8 cellular contexts compared by ENCODE assay signal in the genomic region with DNA sequence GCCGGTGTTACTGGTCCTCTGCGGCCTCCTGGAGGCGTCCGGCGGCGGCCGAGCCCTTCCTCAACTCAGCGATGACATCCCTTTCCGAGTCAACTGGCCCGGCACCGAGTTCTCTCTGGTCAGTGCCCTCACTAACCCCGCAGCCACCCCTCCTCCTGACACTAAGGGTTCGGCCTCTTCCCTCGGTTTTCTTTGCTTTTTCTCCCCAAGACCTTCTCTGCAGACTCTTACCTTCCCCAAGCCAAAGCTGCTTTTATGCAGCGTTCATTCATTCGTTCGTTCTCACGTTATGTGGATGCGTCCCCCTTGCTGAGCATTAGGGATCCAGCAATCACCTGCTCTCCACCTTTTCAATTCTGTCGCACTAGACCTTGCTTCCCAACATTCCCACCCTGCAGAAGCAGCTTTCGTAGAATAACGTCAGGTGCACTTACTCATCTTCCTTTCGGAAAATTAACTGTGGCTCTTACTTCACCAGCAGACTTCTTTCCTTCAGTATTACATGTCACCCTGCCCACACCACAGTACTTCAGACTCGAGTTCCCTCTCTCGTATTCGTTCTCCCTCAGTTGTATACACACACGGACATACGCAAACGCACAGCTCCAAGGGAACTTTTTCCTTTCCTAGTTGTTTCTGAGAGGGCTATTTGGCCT. TPM values are rescaled to one million over a fixed set of nuclear protein-coding genes. Genes with fewer than 3 reads are reported as not detected.
A peak's percentile ranks its signal among the peaks of the same experiment; 100 is the strongest.
DNase-seq lines count a peak whose midpoint lies in the region; ATAC-seq and TF ChIP-seq lines count a peak whose summit lies in the region.

No MANE protein-coding gene starts in this region.

- no peaks in the 10 kb centered on the region for H3K27me3 Mint-ChIP-seq in activated B cell treated with CpG ODN at 0.5 μM for 24 hours
- H3K27me3 Mint-ChIP-seq in neural progenitor cell (ENCODE audit: insufficient read depth, low read depth) = peaks cover 2% of the 10 kb centered on the region

- peak overlapping the region; percentile 100 for H3K4me2 ChIP-seq in neural progenitor cell

- DNase-seq in DMS79 treated with DMSO at 0.1 percent for 48 hours (lab: John Stamatoyannopoulos, UW) (peak; percentile 15), DMS79 (lab: John Stamatoyannopoulos, UW) (no peak), HT1080 (ENCODE audit: low read depth) (peak; percentile 21), activated B cell treated with CpG ODN at 0.5 μM for 24 hours (no peak), fibroblast of the aortic adventitia (ENCODE audit: low read depth) (peak; percentile 19), neural progenitor cell (ENCODE audit: low spot score) (no peak), DMS153 (lab: John Stamatoyannopoulos, UW) (no peak)

- peak overlapping the region; percentile 94 for H3K4me3 ChIP-seq in fibroblast of the aortic adventitia (ENCODE audit: low read depth, low read length)
- peak overlapping the region; percentile 75 for H3K4me3 ChIP-seq in neural progenitor cell

- no peaks in the 10 kb centered on the region for H3K9me3 ChIP-seq in neural progenitor cell (ENCODE audit: low read depth)

- H3K27ac Mint-ChIP-seq in activated B cell treated with CpG ODN at 0.5 μM for 24 hours (peak overlapping the region; percentile 94), neural progenitor cell (peak overlapping the region; percentile 87)

- H3K36me3 Mint-ChIP-seq in activated B cell treated with CpG ODN at 0.5 μM for 24 hours (ENCODE audit: low read depth) (peaks cover 17% of the 10 kb centered on the region), neural progenitor cell (peaks cover 2% of the 10 kb centered on the region)

- H3F3A ChIP-seq in neural progenitor cell (ENCODE audit: low read depth) = peaks cover 13% of the 10 kb centered on the region

- ATAC-seq in GM21529 (IDR thresholded peaks at IDR 0.05; ENCODE audit: unreplicated experiment) (peak; percentile 49), activated B cell treated with CpG ODN at 0.5 μM for 24 hours (ENCODE audit: low read depth) (peak; percentile 38)

- TF ChIP-seq CTCF in activated B cell treated with CpG ODN at 0.5 μM for 24 hours (IDR thresholded peaks at IDR 0.05) (no peak), fibroblast of the aortic adventitia (IDR thresholded peaks at IDR 0.05; ENCODE audit: insufficient read depth, low read length) (no peak), neural progenitor cell (IDR thresholded peaks at IDR 0.05) (no peak)

- H3K36me3 ChIP-seq in neural progenitor cell = no peaks in the 10 kb centered on the region

- H3K9ac ChIP-seq in neural progenitor cell = peak overlapping the region; percentile 86

- POLR2A ChIA-PET in activated B cell treated with CpG ODN at 0.5 μM for 24 hours (lab: Charles Lee) = interaction anchor here (0.9 to 4.0 kb wide), 4 partner anchors 13 to 329 kb away, joined by 3 to 81 read pairs (median 3); a partner anchor contains a TSS

- no peaks in the 10 kb centered on the region for H3K27me3 ChIP-seq in neural progenitor cell

- peaks cover 96% of the 10 kb centered on the region for H3K79me2 ChIP-seq in neural progenitor cell (ENCODE audit: low read depth)

- peaks cover 21% of the 10 kb centered on the region for H3K4me1 ChIP-seq in neural progenitor cell

- H3K9me3 Mint-ChIP-seq in activated B cell treated with CpG ODN at 0.5 μM for 24 hours = no peaks in the 10 kb centered on the region
- H3K9me3 Mint-ChIP-seq in neural progenitor cell = no peaks in the 10 kb centered on the region

- H3K4me3 Mint-ChIP-seq in activated B cell treated with CpG ODN at 0.5 μM for 24 hours (peak overlapping the region; percentile 91), neural progenitor cell (peak overlapping the region; percentile 98)

- intact Hi-C loops in activated B cell treated with CpG ODN at 0.5 μM for 24 hours (cut with micrococcal nuclease) = loop anchor here (1.0 to 5.0 kb wide), 6 partner anchors 20 to 1905 kb away; a partner anchor contains a TSS

- peaks cover 39% of the 10 kb centered on the region for H4K20me1 ChIP-seq in neural progenitor cell (ENCODE audit: low read depth)

- peaks cover 50% of the 10 kb centered on the region for H3K4me1 Mint-ChIP-seq in activated B cell treated with CpG ODN at 0.5 μM for 24 hours
- peaks cover 33% of the 10 kb centered on the region for H3K4me1 Mint-ChIP-seq in neural progenitor cell

- H3K27ac ChIP-seq in neural progenitor cell = peak overlapping the region; percentile 18

- CTCF ChIA-PET in activated B cell treated with CpG ODN at 0.5 μM for 24 hours (lab: Charles Lee) = interaction anchor here (0.8 kb wide), 1 partner anchor 19 kb away, joined by 3 read pairs; no protein-coding TSS in a partner anchor

- peak overlapping the region; percentile 95 for H2AFZ ChIP-seq in neural progenitor cell (replicated peaks)

RNA-seq across cellular contexts. Expression of a gene that starts 0.5 kb away (rescaled TPM):
- total RNA-seq in HT1080 (2014; rRNA removed; shearing (Covaris generic)) = 55.0 and 70.2 TPM in 2 replicates
- polyA plus RNA-seq in HT1080 (2015; cell fraction: cytosol; rRNA removed) = 88.1 and 92.3 TPM in 2 replicates
- 43.6 and 51.2 TPM in 2 replicates for polyA plus RNA-seq in HT1080 (2015; cell fraction: nucleus; rRNA removed)
- total RNA-seq in activated B cell treated with CpG ODN at 0.5 μM for 24 hours (16.8 and 18.2 TPM in 2 replicates), fibroblast of the aortic adventitia (ENCODE audit: low replicate concordance) (64.5 and 72.1 TPM in 2 replicates), neural progenitor cell (ENCODE audit: low replicate concordance) (33.3 and 43.4 TPM in 2 replicates)

RNA-seq across cellular contexts. Expression of a gene that starts 0.6 kb away (rescaled TPM):
- total RNA-seq in HT1080 (2014; rRNA removed; shearing (Covaris generic)) = 16.0 and 16.4 TPM in 2 replicates
- 10.5 and 14.4 TPM in 2 replicates for polyA plus RNA-seq in HT1080 (2015; cell fraction: cytosol; rRNA removed)
- polyA plus RNA-seq in HT1080 (2015; cell fraction: nucleus; rRNA removed) = 31.4 and 32.9 TPM in 2 replicates
- total RNA-seq in activated B cell treated with CpG ODN at 0.5 μM for 24 hours (16.3 and 22.8 TPM in 2 replicates), fibroblast of the aortic adventitia (ENCODE audit: low replicate concordance) (15.5 and 27.9 TPM in 2 replicates), neural progenitor cell (ENCODE audit: low replicate concordance) (49.2 and 71.9 TPM in 2 replicates)

RNA-seq across cellular contexts. Expression of a gene that starts 19.8 kb away (rescaled TPM):
- total RNA-seq in HT1080 (2014; rRNA removed; shearing (Covaris generic)) = 21.3 and 27.4 TPM in 2 replicates
- 15.1 and 21.6 TPM in 2 replicates for polyA plus RNA-seq in HT1080 (2015; cell fraction: cytosol; rRNA removed)
- 7.7 and 11.0 TPM in 2 replicates for polyA plus RNA-seq in HT1080 (2015; cell fraction: nucleus; rRNA removed)
- total RNA-seq in activated B cell treated with CpG ODN at 0.5 μM for 24 hours = 7.0 and 7.6 TPM in 2 replicates
- total RNA-seq in fibroblast of the aortic adventitia (ENCODE audit: low replicate concordance) = 0.57 and 9.7 TPM in 2 replicates
- 3.6 and 4.5 TPM in 2 replicates for total RNA-seq in neural progenitor cell (ENCODE audit: low replicate concordance)

Comparison
In these comparisons a context has a peak if more than half of its experiments do, and no peak if none do; other contexts are left out.
1. DNase-seq: peak in DMS79 treated with DMSO at 0.1 percent for 48 hours (single experiment), HT1080 (single experiment) and fibroblast of the aortic adventitia (single experiment); none in DMS79 (single experiment), activated B cell treated with CpG ODN at 0.5 μM for 24 hours (single experiment), neural progenitor cell (single experiment) and DMS153 (single experiment).